21 cellular contexts compared by ENCODE assay signal in genomic region chr1:2474933-2475371, GRCh38. TPM values are rescaled to one million over a fixed set of nuclear protein-coding genes. Genes with fewer than 3 reads are reported as not detected.
A peak's percentile ranks its signal among the peaks of the same experiment; 100 is the strongest.
DNase-seq lines count a peak whose midpoint lies in the region; ATAC-seq and TF ChIP-seq lines count a peak whose summit lies in the region.
"Had no signal": no experiment of that assay in that cellular context is flagged by ENCODE, and none has a peak within 500 bp of the region (broad histone marks: within the 10 kb centered on the region; RNA-seq: fewer than 3 reads in every experiment).

No MANE protein-coding gene starts in this region.

- no peaks in the 10 kb centered on the region for H3K27me3 ChIP-seq in body of pancreas

- no peak for TF ChIP-seq POLR2A in body of pancreas (IDR thresholded peaks at IDR 0.05)

- H3K9me3 ChIP-seq in body of pancreas: no peaks in the 10 kb centered on the region
- H3K9me3 ChIP-seq: lower lobe of right lung had no signal

- peak; percentile 10 for DNase-seq in A172 (ENCODE audit: low spot score)
- peak; percentile 15 for DNase-seq in NCI-H226
- DNase-seq in fibroblast of gingiva (ENCODE audit: low read depth): peak; percentile 9
- DNase-seq in omental fat pad (ENCODE audit: low spot score): no peak
- no peak for DNase-seq in body of pancreas
- no peak for DNase-seq in NOMO-1 (lab: John Stamatoyannopoulos, UW; ENCODE audit: unreplicated experiment in 2 of 2)
- DNase-seq: activated CD4-positive, alpha-beta T cell treated with anti-CD3 and anti-CD28 coated beads for 48 hours; activated CD8-positive, alpha-beta memory T cell treated with anti-CD3 and anti-CD28 coated beads, Interleukin-2, amount 50 U/mL, for 4 hours; activated gamma-delta T cell; CD4-positive, alpha-beta memory T cell; foreskin melanocyte; lower lobe of right lung; NCI-H1930; NCI-H446 treated with DMSO at 0.1 percent for 48 hours; stimulated activated naive CD8-positive, alpha-beta T cell treated with anti-CD3 and anti-CD28 coated beads, Interleukin-15, amount 100 ng/mL, for 72 hours had no signal

- H3K27ac ChIP-seq in body of pancreas: no peak overlapping the region
- H3K27ac ChIP-seq: lower lobe of right lung had no signal

- H3K4me1 ChIP-seq in body of pancreas: no peaks in the 10 kb centered on the region
- H3K4me1 ChIP-seq: lower lobe of right lung had no signal

- WGBS in body of pancreas, 2 donors: 64 to 67% methylated on average over 4 to 12 of the region's 13 CpGs

- ATAC-seq in omental fat pad (ENCODE audit: low FRiP score) (peak; percentile 70), body of pancreas (no peak), HG03439 (IDR thresholded peaks at IDR 0.05; ENCODE audit: unreplicated experiment) (no peak), HG03469 (IDR thresholded peaks at IDR 0.05; ENCODE audit: unreplicated experiment) (no peak)
- ATAC-seq: stimulated activated naive CD8-positive, alpha-beta T cell treated with anti-CD3 and anti-CD28 coated beads, Interleukin-15, amount 100 ng/mL, for 72 hours had no signal

- no peak for TF ChIP-seq CTCF in omental fat pad (IDR thresholded peaks at IDR 0.05)
- no peak for TF ChIP-seq CTCF in body of pancreas (IDR thresholded peaks at IDR 0.05)

- H3K36me3 ChIP-seq in body of pancreas (replicated peaks in 1 of 2; ENCODE audit: insufficient read depth in 1 of 2, low read depth in 2 of 2): no peaks in the 10 kb centered on the region
- H3K36me3 ChIP-seq: lower lobe of right lung had no signal

- intact Hi-C loops in body of pancreas (cut with DNase I): no loop called here

- no peak overlapping the region for H3K4me3 ChIP-seq in body of pancreas
- H3K4me3 ChIP-seq: lower lobe of right lung had no signal

RNA-seq across cellular contexts. Expression of gene PLCH2, which starts 1.1 kb away (rescaled TPM):
- total RNA-seq in A172 (2014; rRNA removed; shearing (Covaris generic)): 0.05 TPM in 1 of 2 replicates, not detected in the other
- 1 to 10 TPM in 1 of 4 donors, under 1 TPM in 3; 0.16 to 1.7 (median 0.44) TPM for total RNA-seq in omental fat pad
- total RNA-seq in body of pancreas: 10 to 100 TPM in 1 of 2 donors, 1 to 10 TPM in 1; 5.7 to 27.4 TPM
- total RNA-seq: A673, Daoy had no signal

RNA-seq across cellular contexts. Expression of gene PANK4, which starts 51.4 kb away (rescaled TPM):
- 6.5 and 7.7 TPM in 2 replicates for total RNA-seq in A172 (2014; rRNA removed; shearing (Covaris generic))
- total RNA-seq in omental fat pad (10 to 100 TPM; 15.1 to 38.1 (median 27.4) TPM), body of pancreas (10 to 100 TPM; 13.7 to 31.3 TPM)

RNA-seq across cellular contexts. Expression of gene HES5, which starts 55.1 kb away (rescaled TPM):
- not detected in 2 replicates for total RNA-seq in A172 (2014; rRNA removed; shearing (Covaris generic))
- not detected for total RNA-seq in omental fat pad
- total RNA-seq in body of pancreas: not detected
- total RNA-seq: A673; CD4-positive, alpha-beta memory T cell; Daoy; MCF 10A; pulmonary artery endothelial cell had no signal

Comparison
In these comparisons a context has a peak if more than half of its experiments do, and no peak if none do; other contexts are left out.
1. DNase-seq: peak in A172 (single experiment), NCI-H226 (single experiment) and fibroblast of gingiva (single experiment); none in omental fat pad (single experiment), body of pancreas (0 of 4) and NOMO-1 (0 of 2).